ENCODE assay signal across 8 cellular contexts in genomic region chr12:6753772-6754356, GRCh38. TPM values are rescaled to one million over a fixed set of nuclear protein-coding genes. Genes with fewer than 3 reads are reported as not detected.
DNase-seq lines count a peak whose midpoint lies in the region; ATAC-seq and FAIRE-seq lines count a peak whose summit lies in the region.

No MANE protein-coding gene starts in this region.

- H3K4me3 ChIP-seq in ACC112 (ENCODE audit: low read depth, low read length) (peak overlapping the region; percentile 31), muscle layer of duodenum (ENCODE audit: low read depth in 1 of 2, low read length in 2 of 2) (no peak overlapping the region)
- H3K4me3 ChIP-seq in Jurkat, Clone E6-1 (ENCODE audit: low read length) = peak overlapping the region; percentile 87

- DNase-seq in Jurkat, Clone E6-1 (ENCODE audit: low read depth, low spot score) = no peak
- DNase-seq in caudate nucleus (lab: John Stamatoyannopoulos, UW) (no peak), GM19239 (ENCODE audit: insufficient read length, low spot score) (no peak), OCI-M1 (lab: John Stamatoyannopoulos, UW) (no peak), foreskin melanocyte (no peak)

- no peak for FAIRE-seq in GM19239 (lab: Jason Lieb, UNC)

- H3K27me3 ChIP-seq in ACC112 (ENCODE audit: insufficient read depth, low read length) (no peaks in the 10 kb centered on the region), muscle layer of duodenum (ENCODE audit: low read depth, low read length) (no peaks in the 10 kb centered on the region)

- H3K36me3 ChIP-seq in ACC112 (ENCODE audit: insufficient read depth, low read length) (peaks cover 22% of the 10 kb centered on the region), muscle layer of duodenum (ENCODE audit: control insufficient read depth in 1 of 2, insufficient read depth in 2 of 2, low read length in 2 of 2) (peaks cover 11 to 35% of the 10 kb centered on the region in 2 donors)

- H3K4me1 ChIP-seq in ACC112 (ENCODE audit: control insufficient read depth, insufficient read depth, low read length, unreplicated experiment) (peaks cover 14% of the 10 kb centered on the region), muscle layer of duodenum (ENCODE audit: control insufficient read depth in 1 of 2, insufficient read depth in 2 of 2, low read length in 2 of 2) (peaks cover 11 to 16% of the 10 kb centered on the region in 2 donors)

- H3K79me2 ChIP-seq in ACC112 (ENCODE audit: control insufficient read depth, insufficient read depth, low read length, unreplicated experiment) = peaks cover 22% of the 10 kb centered on the region

- H2AFZ ChIP-seq in ACC112 (ENCODE audit: low read length, unreplicated experiment) = no peak overlapping the region

- no peaks in the 10 kb centered on the region for H3K9me3 ChIP-seq in muscle layer of duodenum (ENCODE audit: control insufficient read depth in 1 of 2, low read length in 2 of 2)

- no peak for ATAC-seq in GM18858 (IDR thresholded peaks at IDR 0.05; ENCODE audit: unreplicated experiment)

- H3K27ac ChIP-seq in ACC112 (ENCODE audit: low read depth, low read length) = no peak overlapping the region
- H3K27ac ChIP-seq in caudate nucleus (ENCODE audit: low read depth, low read length) = peak overlapping the region; percentile 100
- H3K27ac ChIP-seq in muscle layer of duodenum (ENCODE audit: low read length) = peak overlapping the region; percentile 99

RNA-seq across cellular contexts. Expression of gene MLF2, which starts 0.9 kb away (rescaled TPM):
- polyA plus RNA-seq in Jurkat, Clone E6-1 (2012; ENCODE audit: insufficient read depth, insufficient read length) = 174 TPM

RNA-seq across cellular contexts. Expression of gene PTMS, which starts 12.3 kb away (rescaled TPM):
- 82.4 TPM for polyA plus RNA-seq in Jurkat, Clone E6-1 (2012; ENCODE audit: insufficient read depth, insufficient read length)

RNA-seq across cellular contexts. Expression of gene LAG3, which starts 18.5 kb away (rescaled TPM):
- 1.5 TPM for polyA plus RNA-seq in Jurkat, Clone E6-1 (2012; ENCODE audit: insufficient read depth, insufficient read length)

RNA-seq across cellular contexts. Expression of gene COPS7A, which starts 30.0 kb away (rescaled TPM):
- polyA plus RNA-seq in Jurkat, Clone E6-1 (2012; ENCODE audit: insufficient read depth, insufficient read length) = 48.5 TPM

RNA-seq across cellular contexts. Expression of gene CD4, which starts 35.5 kb away (rescaled TPM):
- polyA plus RNA-seq in Jurkat, Clone E6-1 (2012; ENCODE audit: insufficient read depth, insufficient read length) = not detected

Comparison
In these comparisons a context has a peak if more than half of its experiments do, and no peak if none do; other contexts are left out.
1. H3K4me3 ChIP-seq: peak in ACC112 (single experiment) and Jurkat, Clone E6-1 (single experiment); none in muscle layer of duodenum (0 of 2).